8 cellular contexts compared by ENCODE assay signal in genomic region chr17:7574176-7574953, GRCh38. TPM values are rescaled to one million over a fixed set of nuclear protein-coding genes. Genes with fewer than 3 reads are reported as not detected.
DNase-seq lines count a peak whose midpoint lies in the region; TF ChIP-seq lines count a peak whose summit lies in the region.

No MANE protein-coding gene starts in this region.

- peak overlapping the region; percentile 75 for H3K4me2 ChIP-seq in mammary epithelial cell (ENCODE audit: insufficient read depth, low read depth, low read length)

- H3K9ac ChIP-seq in HUES64 (ENCODE audit: low read depth, low read length) (peak overlapping the region; percentile 100), mammary epithelial cell (ENCODE audit: insufficient read depth, low read length) (peak overlapping the region; percentile 68), mucosa of rectum (ENCODE audit: low read depth in 1 of 2, low read length in 2 of 2) (peak overlapping the region; percentile 74 to 98)

- TF ChIP-seq CTCF in AG04449 (IDR thresholded peaks at IDR 0.05; ENCODE audit: insufficient read depth, low read length, missing control alignments) (no peak), mammary epithelial cell (conservative IDR thresholded peaks at IDR 0.05 in 1 of 2, IDR thresholded peaks at IDR 0.05 in 1 of 2; ENCODE audit: extremely low read depth in 1 of 2, insufficient read depth in 1 of 2, low read depth in 1 of 2, low read length in 2 of 2) (no peak)

- dilution Hi-C loops in mammary epithelial cell (cut with HindIII; ENCODE audit: low sequenced_read_pairs) = loop anchor here (5.0 kb wide), 1 partner anchor 37 kb away; no protein-coding TSS in a partner anchor

- H3K4me3 ChIP-seq in AG04449 (ENCODE audit: low read depth, low read length) (peak overlapping the region; percentile 100), HUES64 (ENCODE audit: low read length) (peak overlapping the region; percentile 97), mammary epithelial cell (replicated peaks in 1 of 3; ENCODE audit: insufficient read depth in 1 of 3, low read depth in 2 of 3, low read length in 3 of 3) (peak overlapping the region; percentile 95 to 98 (median 98)), mucosa of rectum (ENCODE audit: low read length in 2 of 2) (peak overlapping the region; percentile 83 to 86)

- no peak overlapping the region for H2AFZ ChIP-seq in mammary epithelial cell (ENCODE audit: low read depth, low read length)

- H3K79me2 ChIP-seq in mammary epithelial cell (ENCODE audit: insufficient read depth, low read length) = peaks cover 83% of the 10 kb centered on the region

- H3K27me3 ChIP-seq in HUES64 (ENCODE audit: insufficient read depth, low read length) = no peaks in the 10 kb centered on the region
- no peaks in the 10 kb centered on the region for H3K27me3 ChIP-seq in mammary epithelial cell (ENCODE audit: insufficient read depth, low read length)
- no peaks in the 10 kb centered on the region for H3K27me3 ChIP-seq in mucosa of rectum (ENCODE audit: control insufficient read depth in 2 of 2, insufficient read depth in 2 of 2, low read length in 2 of 2)

- POLR2A ChIA-PET in AG04449 (lab: Yijun Ruan, JAX) = interaction anchor here (0.7 to 3.4 kb wide), 12 partner anchors 9 to 250 kb away, joined by 3 to 45 read pairs (median 6); partner anchors contain the start of genes MPDU1, POLR2A, SENP3 and TP53

- H3K27ac ChIP-seq in HUES64 (ENCODE audit: low read depth, low read length) (peak overlapping the region; percentile 99), mammary epithelial cell (ENCODE audit: insufficient read depth, low read depth, low read length) (peak overlapping the region; percentile 66), mucosa of rectum (ENCODE audit: low read depth in 2 of 2, low read length in 2 of 2) (peak overlapping the region; percentile 97 to 99)

- in situ Hi-C loops in mammary epithelial cell (cut with MboI; ENCODE audit: low sequenced_read_pairs in 2 of 2) = no loop called here

- H3K4me1 ChIP-seq in HUES64 (ENCODE audit: insufficient read depth, low read length) (peaks cover 20% of the 10 kb centered on the region), mammary epithelial cell (ENCODE audit: insufficient read depth, low read length) (peaks cover 50% of the 10 kb centered on the region), mucosa of rectum (ENCODE audit: control insufficient read depth in 2 of 2, insufficient read depth in 2 of 2, low read length in 2 of 2) (peaks cover 29 to 36% of the 10 kb centered on the region in 2 donors)

- intact Hi-C loops in mammary epithelial cell (cut with micrococcal nuclease) = no loop called here

- peaks cover 37% of the 10 kb centered on the region for H4K20me1 ChIP-seq in mammary epithelial cell (ENCODE audit: insufficient read depth, low read length)

- H3K36me3 ChIP-seq in HUES64 (ENCODE audit: insufficient read depth, low read length) (peaks cover 75% of the 10 kb centered on the region), mammary epithelial cell (ENCODE audit: insufficient read depth, low read length) (peaks cover 45% of the 10 kb centered on the region), mucosa of rectum (ENCODE audit: control insufficient read depth in 2 of 2, insufficient read depth in 2 of 2, low read length in 2 of 2) (peaks cover 65 to 66% of the 10 kb centered on the region in 2 donors)

- no peaks in the 10 kb centered on the region for H3K9me3 ChIP-seq in HUES64 (ENCODE audit: insufficient read depth, low read depth, low read length)
- no peaks in the 10 kb centered on the region for H3K9me3 ChIP-seq in mammary epithelial cell (replicated peaks; ENCODE audit: insufficient read depth, low read length)
- no peaks in the 10 kb centered on the region for H3K9me3 ChIP-seq in mucosa of rectum (ENCODE audit: control insufficient read depth in 2 of 2, low read length in 2 of 2)

- BruUV-seq in mammary epithelial cell (replicated peaks; lab: Mats Ljungman, UMichigan) = TSS peak; percentile 10

- no peak for DNase-seq in AG04449 (ENCODE audit: low read depth, low spot score)
- DNase-seq in mammary epithelial cell = no peak
- no peak for DNase-seq in midbrain (lab: John Stamatoyannopoulos, UW)
- no peak for DNase-seq in central memory CD4-positive, alpha-beta T cell
- DNase-seq in GM19240 (ENCODE audit: insufficient read length, low spot score) = no peak
- DNase-seq in stimulated activated CD4-positive, alpha-beta T cell treated with anti-CD3 and anti-CD28 coated beads, Interleukin-4, amount 100 ng/mL, for 1 hour = no peak

- 41% methylated on average over 14 of the region's 15 CpGs for WGBS in HUES64
- 8% methylated on average over 15 of the region's 15 CpGs for WGBS in mammary epithelial cell (ENCODE audit: low coverage, missing lambda C conversion rate)

- CTCF ChIA-PET in AG04449 (lab: Yijun Ruan, JAX) (interaction anchor here (1.0 to 3.9 kb wide), 6 partner anchors 11 to 114 kb away, joined by 5 to 34 read pairs (median 14); partner anchors contain the start of genes SENP3, SOX15, TP53 and WRAP53), mammary epithelial cell (lab: Charles Lee; ENCODE audit: low non-redundant PET) (interaction anchor here (0.6 kb wide), 1 partner anchor 113 kb away, joined by 3 read pairs; no protein-coding TSS in a partner anchor)

RNA-seq across cellular contexts. Expression of gene CD68, which starts 5.1 kb away (rescaled TPM):
- polyA plus RNA-seq in HUES64 (2013, experiment 1 of 2) = not detected
- polyA plus RNA-seq in HUES64 (2013, experiment 2 of 2) = 0.13 TPM
- total RNA-seq in mammary epithelial cell = 10 to 100 TPM in 1 of 2 donors, 1 to 10 TPM in 1; 1.8 to 26.1 TPM
- polyA plus RNA-seq in mammary epithelial cell = 39.4 TPM
- polyA minus RNA-seq in mammary epithelial cell = 20.9 TPM

RNA-seq across cellular contexts. Expression of gene MPDU1, which starts 9.3 kb away (rescaled TPM):
- 59.3 TPM for polyA plus RNA-seq in HUES64 (2013, experiment 1 of 2)
- 53.6 TPM for polyA plus RNA-seq in HUES64 (2013, experiment 2 of 2)
- total RNA-seq in mammary epithelial cell = 10 to 100 TPM; 44.8 to 51.2 TPM
- polyA plus RNA-seq in mammary epithelial cell = 120 TPM
- polyA minus RNA-seq in mammary epithelial cell = 57.9 TPM

RNA-seq across cellular contexts. Expression of gene SENP3, which starts 12.6 kb away (rescaled TPM):
- polyA plus RNA-seq in HUES64 (2013, experiment 1 of 2) = 87.8 TPM
- 85.4 TPM for polyA plus RNA-seq in HUES64 (2013, experiment 2 of 2)
- total RNA-seq in mammary epithelial cell = 10 to 100 TPM; 55.0 to 66.7 TPM
- 97.3 TPM for polyA plus RNA-seq in mammary epithelial cell
- polyA minus RNA-seq in mammary epithelial cell = 156 TPM

RNA-seq across cellular contexts. Expression of gene SOX15, which starts 15.5 kb away (rescaled TPM):
- 3.0 TPM for polyA plus RNA-seq in HUES64 (2013, experiment 1 of 2)
- 2.2 TPM for polyA plus RNA-seq in HUES64 (2013, experiment 2 of 2)
- 10 to 100 TPM in 1 of 2 donors, 1 to 10 TPM in 1; 4.3 to 56.5 TPM for total RNA-seq in mammary epithelial cell
- 49.4 TPM for polyA plus RNA-seq in mammary epithelial cell
- 31.3 TPM for polyA minus RNA-seq in mammary epithelial cell

RNA-seq across cellular contexts. Expression of gene TNFSF13, which starts 15.8 kb away (rescaled TPM):
- 1.7 TPM for polyA plus RNA-seq in HUES64 (2013, experiment 1 of 2)
- 1.6 TPM for polyA plus RNA-seq in HUES64 (2013, experiment 2 of 2)
- 1 to 10 TPM; 3.0 to 5.3 TPM for total RNA-seq in mammary epithelial cell
- polyA plus RNA-seq in mammary epithelial cell = 4.0 TPM
- 5.2 TPM for polyA minus RNA-seq in mammary epithelial cell
